ENCODE assay signal across 2 cellular contexts in the genomic region with DNA sequence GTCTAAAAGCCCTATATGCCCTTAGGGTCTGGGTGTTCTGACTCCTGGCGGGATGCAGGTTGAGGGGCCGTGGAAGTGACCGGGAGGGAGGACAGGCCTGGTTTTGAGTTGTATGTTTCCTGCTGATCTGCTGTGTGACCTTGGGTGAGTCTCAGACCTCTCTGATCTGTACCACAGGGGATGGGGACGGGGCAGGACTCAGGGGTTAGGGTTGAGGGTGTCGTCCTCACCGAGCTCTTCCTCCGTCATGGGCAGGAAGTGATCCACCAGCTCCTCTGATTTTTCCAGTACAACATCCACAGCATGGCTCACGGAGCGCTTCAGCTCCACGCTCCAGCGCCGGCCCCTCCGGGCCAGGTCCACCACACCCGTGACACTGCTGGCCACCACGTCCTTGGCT.
TF ChIP-seq lines count a peak whose summit lies in the region.

No MANE protein-coding gene starts in this region.

TF ChIP-seq in HEK293, 187 proteins besides CTCF, POLR2A, EP300 and RAD21:
- TF ChIP-seq, protein P1, sequence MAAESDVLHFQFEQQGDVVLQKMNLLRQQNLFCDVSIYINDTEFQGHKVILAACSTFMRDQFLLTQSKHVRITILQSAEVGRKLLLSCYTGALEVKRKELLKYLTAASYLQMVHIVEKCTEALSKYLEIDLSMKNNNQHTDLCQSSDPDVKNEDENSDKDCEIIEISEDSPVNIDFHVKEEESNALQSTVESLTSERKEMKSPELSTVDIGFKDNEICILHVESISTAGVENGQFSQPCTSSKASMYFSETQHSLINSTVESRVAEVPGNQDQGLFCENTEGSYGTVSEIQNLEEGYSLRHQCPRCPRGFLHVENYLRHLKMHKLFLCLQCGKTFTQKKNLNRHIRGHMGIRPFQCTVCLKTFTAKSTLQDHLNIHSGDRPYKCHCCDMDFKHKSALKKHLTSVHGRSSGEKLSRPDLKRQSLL (tag by site-specific recombination; IDR thresholded peaks at IDR 0.05) = 0 out of 2 replicates have a peak, but pooled peaks have one; percentile 13
- TF ChIP-seq ZNF768 (tag by site-specific recombination; IDR thresholded peaks at IDR 0.05) = peak; percentile 81
- TF ChIP-seq ZNF830 (tag by site-specific recombination; IDR thresholded peaks at IDR 0.05; ENCODE audit: low read depth) = no peak
- no peak for TF ChIP-seq ZXDB (tag by site-specific recombination; IDR thresholded peaks at IDR 0.05)

TF ChIP-seq in H1, 55 proteins besides CTCF, POLR2A, EP300 and RAD21:
- no peak for TF ChIP-seq ZNF274 (IDR thresholded peaks at IDR 0.05; ENCODE audit: borderline replicate concordance, extremely low read depth, low read length)
- peak; percentile 45; the same call in 1 of the 2 replicates for TF ChIP-seq KDM1A (IDR thresholded peaks at IDR 0.05; ENCODE audit: borderline replicate concordance, low read length)
